ENCODE assay signal across 11 cellular contexts in genomic region chr18:76410660-76411417, GRCh38.
DNase-seq lines count a peak whose midpoint lies in the region; ATAC-seq and TF ChIP-seq lines count a peak whose summit lies in the region.
"Had no signal": no experiment of that assay in that cellular context is flagged by ENCODE, and none has a peak within 500 bp of the region (broad histone marks: within the 10 kb centered on the region; RNA-seq: fewer than 3 reads in every experiment).

No MANE protein-coding gene starts in this region.

- ATAC-seq in GM19025 (IDR thresholded peaks at IDR 0.05; ENCODE audit: low read depth, unreplicated experiment) (peak; percentile 53), HG03108 (IDR thresholded peaks at IDR 0.05; ENCODE audit: unreplicated experiment) (peak; percentile 63), GM21737 (IDR thresholded peaks at IDR 0.05; ENCODE audit: unreplicated experiment) (no peak)

- no peak for TF ChIP-seq CTCF in GM12865 (IDR thresholded peaks at IDR 0.05; ENCODE audit: insufficient read depth, low read depth, low read length, missing control alignments)
- TF ChIP-seq CTCF in adrenal gland (IDR thresholded peaks at IDR 0.05), result no peak

- 57 to 67% (median 59%) methylated on average over 11 of the region's 11 CpGs for WGBS in adrenal gland, 4 donors

- TF ChIP-seq POLR2A in adrenal gland (IDR thresholded peaks at IDR 0.05), result no peak

- no peak overlapping the region for H3K4me3 ChIP-seq in GM12865 (ENCODE audit: low read depth, low read length)
- H3K4me3 ChIP-seq in adrenal gland, result no peak overlapping the region
- H3K4me3 ChIP-seq: right atrium auricular region, suprapubic skin had no signal

- no peaks in the 10 kb centered on the region for H3K36me3 ChIP-seq in adrenal gland (replicated peaks in 1 of 2)
- H3K36me3 ChIP-seq: right atrium auricular region, suprapubic skin had no signal

- H3K27me3 ChIP-seq in adrenal gland, result no peaks in the 10 kb centered on the region
- H3K27me3 ChIP-seq: right atrium auricular region, suprapubic skin had no signal

- intact Hi-C loops in adrenal gland (cut with DNase I), result no loop called here

- DNase-seq in GM12865 (ENCODE audit: low read depth) (peak; percentile 65), adrenal gland (peak in 5 of 7 donors; percentile 33 to 62 (median 43)), NCI-H1092 treated with DMSO at 0.1 percent for 48 hours (lab: John Stamatoyannopoulos, UW) (no peak), NCI-H2171 treated with DMSO at 0.1 percent for 48 hours (lab: John Stamatoyannopoulos, UW) (no peak)
- DNase-seq in activated CD8-positive, alpha-beta memory T cell treated with anti-CD3 and anti-CD28 coated beads, Interleukin-2, amount 50 U/mL, for 48 hours, result no peak
- DNase-seq: DND-41 had no signal

- H3K4me1 ChIP-seq in adrenal gland (replicated peaks in 1 of 2), result peaks cover 24 to 62% of the 10 kb centered on the region in 2 donors

- peak overlapping the region in 2 of 5 donors; percentile 19 to 59 for H3K27ac ChIP-seq in adrenal gland
- H3K27ac ChIP-seq: right atrium auricular region, suprapubic skin had no signal

- H3K9me3 ChIP-seq in adrenal gland (replicated peaks in 1 of 3), result no peaks in the 10 kb centered on the region
- H3K9me3 ChIP-seq: right atrium auricular region, suprapubic skin had no signal

Comparison
In these comparisons a context has a peak if more than half of its experiments do, and no peak if none do; other contexts are left out.
1. DNase-seq: peak in GM12865 (single experiment) and adrenal gland (5 of 7); none in NCI-H1092 treated with DMSO at 0.1 percent for 48 hours (single experiment), NCI-H2171 treated with DMSO at 0.1 percent for 48 hours (single experiment) and activated CD8-positive, alpha-beta memory T cell treated with anti-CD3 and anti-CD28 coated beads, Interleukin-2, amount 50 U/mL, for 48 hours (single experiment).